8 cellular contexts compared by ENCODE assay signal in the genomic region with DNA sequence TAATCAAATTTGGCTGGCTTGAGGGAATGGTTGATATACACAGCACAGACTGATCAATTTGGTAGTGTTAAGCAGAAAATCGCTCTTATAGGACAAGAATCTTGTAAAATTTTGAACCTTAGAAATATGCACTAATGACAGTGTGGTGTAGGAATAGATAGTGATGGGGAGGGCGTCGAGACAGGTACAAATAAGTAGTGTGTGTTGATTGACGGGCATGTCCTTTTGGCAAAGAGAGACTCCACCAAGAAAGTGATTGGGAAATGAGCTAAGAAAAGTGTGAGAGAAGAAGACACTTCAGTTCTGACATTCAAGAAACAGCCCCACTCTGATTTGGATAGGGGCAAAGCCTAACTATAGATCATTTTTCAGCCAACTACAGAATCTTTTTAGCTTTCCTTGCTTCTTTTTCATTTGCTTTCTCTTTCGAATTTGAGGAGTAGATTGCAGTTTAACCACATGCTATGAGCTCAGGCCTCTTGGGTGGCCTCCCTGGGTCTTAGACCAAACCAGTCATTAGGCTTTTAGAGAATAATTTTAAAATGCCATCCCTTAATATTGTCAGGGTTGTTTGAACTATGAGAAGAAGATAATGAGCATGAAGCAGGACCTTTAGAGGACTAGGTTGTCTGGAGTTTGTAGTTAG.
A peak's percentile ranks its signal among the peaks of the same experiment; 100 is the strongest.
DNase-seq lines count a peak whose midpoint lies in the region; ATAC-seq and TF ChIP-seq lines count a peak whose summit lies in the region.

No MANE protein-coding gene starts in this region.

- no peak overlapping the region for H2AFZ ChIP-seq in neural progenitor cell (replicated peaks)

- peak; percentile 68 for ATAC-seq in HG03175 (IDR thresholded peaks at IDR 0.05; ENCODE audit: unreplicated experiment)
- peak; percentile 88 for ATAC-seq in stimulated activated naive CD8-positive, alpha-beta T cell treated with anti-CD3 and anti-CD28 coated beads, Interleukin-15, amount 100 ng/mL, for 72 hours

- H3K9me3 ChIP-seq in colonic mucosa (no peaks in the 10 kb centered on the region), neural progenitor cell (ENCODE audit: low read depth) (no peaks in the 10 kb centered on the region)

- no peaks in the 10 kb centered on the region for H3K27me3 Mint-ChIP-seq in T-helper 2 cell treated with Interferon-gamma antibody and Interleukin-4, amounts not matched to agents 5 μg/mL and 100 μg/mL, for 36 hours (ENCODE audit: low read depth)
- H3K27me3 Mint-ChIP-seq in stimulated activated naive CD8-positive, alpha-beta T cell treated with anti-CD3 and anti-CD28 coated beads, Interleukin-15, amount 100 ng/mL, for 72 hours: no peaks in the 10 kb centered on the region
- no peaks in the 10 kb centered on the region for H3K27me3 Mint-ChIP-seq in neural progenitor cell (ENCODE audit: insufficient read depth, low read depth)

- TF ChIP-seq CTCF in colonic mucosa (IDR thresholded peaks at IDR 0.05): no peak
- no peak for TF ChIP-seq CTCF in neural progenitor cell (IDR thresholded peaks at IDR 0.05)

- H3K4me1 Mint-ChIP-seq in T-helper 2 cell treated with Interferon-gamma antibody and Interleukin-4, amounts not matched to agents 5 μg/mL and 100 μg/mL, for 36 hours (ENCODE audit: low read depth): peaks cover 33% of the 10 kb centered on the region
- peaks cover 53% of the 10 kb centered on the region for H3K4me1 Mint-ChIP-seq in stimulated activated naive CD8-positive, alpha-beta T cell treated with anti-CD3 and anti-CD28 coated beads, Interleukin-15, amount 100 ng/mL, for 72 hours
- H3K4me1 Mint-ChIP-seq in neural progenitor cell: no peaks in the 10 kb centered on the region

- H3K4me3 Mint-ChIP-seq in T-helper 2 cell treated with Interferon-gamma antibody and Interleukin-4, amounts not matched to agents 5 μg/mL and 100 μg/mL, for 36 hours: peak overlapping the region; percentile 16
- peak overlapping the region; percentile 3 to 68 for H3K4me3 Mint-ChIP-seq in stimulated activated naive CD8-positive, alpha-beta T cell treated with anti-CD3 and anti-CD28 coated beads, Interleukin-15, amount 100 ng/mL, for 72 hours
- no peak overlapping the region for H3K4me3 Mint-ChIP-seq in neural progenitor cell

- H3F3A ChIP-seq in neural progenitor cell (ENCODE audit: low read depth): no peaks in the 10 kb centered on the region

- peaks cover 14% of the 10 kb centered on the region for H3K36me3 Mint-ChIP-seq in T-helper 2 cell treated with Interferon-gamma antibody and Interleukin-4, amounts not matched to agents 5 μg/mL and 100 μg/mL, for 36 hours (ENCODE audit: low read depth)
- H3K36me3 Mint-ChIP-seq in neural progenitor cell: peaks cover 6% of the 10 kb centered on the region

- H3K4me2 ChIP-seq in neural progenitor cell: no peak overlapping the region

- peaks cover 19% of the 10 kb centered on the region for H3K79me2 ChIP-seq in neural progenitor cell (ENCODE audit: low read depth)

- DNase-seq in T-helper 2 cell treated with Interferon-gamma antibody and Interleukin-4, amounts not matched to agents 5 μg/mL and 100 μg/mL, for 36 hours (ENCODE audit: low spot score): no peak
- no peak for DNase-seq in T-helper 2 cell
- no peak for DNase-seq in colonic mucosa
- peak in 1 of 2 donors; percentile 16 for DNase-seq in stimulated activated naive CD8-positive, alpha-beta T cell treated with anti-CD3 and anti-CD28 coated beads, Interleukin-15, amount 100 ng/mL, for 72 hours
- no peak for DNase-seq in stimulated activated naive CD4-positive, alpha-beta T cell (lab: John Stamatoyannopoulos, UW)
- no peak for DNase-seq in neural progenitor cell (ENCODE audit: low spot score)
- DNase-seq in NCI-H1694 (lab: John Stamatoyannopoulos, UW): no peak

- H3K4me3 ChIP-seq in colonic mucosa (no peak overlapping the region), neural progenitor cell (no peak overlapping the region)

- H3K27ac ChIP-seq in colonic mucosa (peak overlapping the region; percentile 5), neural progenitor cell (no peak overlapping the region)

- intact Hi-C loops in colonic mucosa (cut with DNase I): no loop called here

- peak overlapping the region in 1 of 2 donors; percentile 8 for H3K9ac ChIP-seq in colonic mucosa (ENCODE audit: low read depth in 2 of 2, low read length in 2 of 2)
- no peak overlapping the region for H3K9ac ChIP-seq in neural progenitor cell

- no peaks in the 10 kb centered on the region for H4K20me1 ChIP-seq in neural progenitor cell (ENCODE audit: low read depth)

- no peaks in the 10 kb centered on the region for H3K9me3 Mint-ChIP-seq in T-helper 2 cell treated with Interferon-gamma antibody and Interleukin-4, amounts not matched to agents 5 μg/mL and 100 μg/mL, for 36 hours
- H3K9me3 Mint-ChIP-seq in stimulated activated naive CD8-positive, alpha-beta T cell treated with anti-CD3 and anti-CD28 coated beads, Interleukin-15, amount 100 ng/mL, for 72 hours: no peaks in the 10 kb centered on the region
- H3K9me3 Mint-ChIP-seq in neural progenitor cell: no peaks in the 10 kb centered on the region

- peak overlapping the region; percentile 62 for H3K27ac Mint-ChIP-seq in T-helper 2 cell treated with Interferon-gamma antibody and Interleukin-4, amounts not matched to agents 5 μg/mL and 100 μg/mL, for 36 hours
- peak overlapping the region; percentile 38 to 95 for H3K27ac Mint-ChIP-seq in stimulated activated naive CD8-positive, alpha-beta T cell treated with anti-CD3 and anti-CD28 coated beads, Interleukin-15, amount 100 ng/mL, for 72 hours
- no peak overlapping the region for H3K27ac Mint-ChIP-seq in neural progenitor cell

- H3K4me1 ChIP-seq in colonic mucosa: peaks cover 6% of the 10 kb centered on the region
- H3K4me1 ChIP-seq in neural progenitor cell: no peaks in the 10 kb centered on the region

- no peaks in the 10 kb centered on the region for H3K27me3 ChIP-seq in colonic mucosa
- H3K27me3 ChIP-seq in neural progenitor cell: no peaks in the 10 kb centered on the region

- no peaks in the 10 kb centered on the region for H3K36me3 ChIP-seq in colonic mucosa
- no peaks in the 10 kb centered on the region for H3K36me3 ChIP-seq in neural progenitor cell
